21 cellular contexts compared by ENCODE assay signal in genomic region chr22:28769394-28770085, GRCh38. TPM values are rescaled to one million over a fixed set of nuclear protein-coding genes. Genes with fewer than 3 reads are reported as not detected.
DNase-seq lines count a peak whose midpoint lies in the region; ATAC-seq and TF ChIP-seq lines count a peak whose summit lies in the region.
"Had no signal": no experiment of that assay in that cellular context is flagged by ENCODE, and none has a peak within 500 bp of the region (broad histone marks: within the 10 kb centered on the region; RNA-seq: fewer than 3 reads in every experiment).

No MANE protein-coding gene starts in this region.

- no peak overlapping the region for H3K9ac ChIP-seq in neural progenitor cell
- H3K9ac ChIP-seq: BLaER1, KMS-11 had no signal

- H3K36me3 Mint-ChIP-seq in natural killer cell (peaks cover 6% of the 10 kb centered on the region), endothelial cell (ENCODE audit: low read depth, unreplicated experiment) (peaks cover 6% of the 10 kb centered on the region), neural progenitor cell (peaks cover 6% of the 10 kb centered on the region)
- H3K36me3 Mint-ChIP-seq in natural killer cell treated with Interleukin-12 subunit alpha and Interleukin-12 subunit beta and Interleukin-15 and Interleukin-18, amount 100 ng/mL, for 72 hours, result peaks cover 11% of the 10 kb centered on the region

- intact Hi-C loops in natural killer cell (cut with micrococcal nuclease) (no loop called here), head of caudate nucleus (cut with DNase I) (no loop called here)

- H3K27me3 ChIP-seq in neural progenitor cell, result no peaks in the 10 kb centered on the region
- H3K27me3 ChIP-seq: BLaER1, SJSA1 had no signal

- H2AFZ ChIP-seq in neural progenitor cell (replicated peaks), result no peak overlapping the region
- H2AFZ ChIP-seq: GM23338, PC-9 had no signal

- H3K4me3 ChIP-seq in neural progenitor cell, result no peak overlapping the region
- H3K4me3 ChIP-seq: BLaER1, GM23338, HAP-1, PC-9, SJSA1 had no signal

- no peak for DNase-seq in natural killer cell
- DNase-seq in natural killer cell treated with Interleukin-12 subunit alpha and Interleukin-12 subunit beta and Interleukin-15 and Interleukin-18, amount 100 ng/mL, for 72 hours (ENCODE audit: low spot score), result no peak
- no peak for DNase-seq in endothelial cell (ENCODE audit: low spot score)
- no peak for DNase-seq in neural progenitor cell (ENCODE audit: low spot score)
- DNase-seq in COLO668 (lab: John Stamatoyannopoulos, UW; ENCODE audit: unreplicated experiment), result no peak
- DNase-seq in head of caudate nucleus, result no peak
- DNase-seq: Caco-2; CD4-positive, alpha-beta memory T cell; HFFc6; MM.1S; NCI-H2029; NCI-H2227 treated with DMSO at 0.1 percent for 48 hours; NCI-H526 treated with DMSO at 0.1 percent for 48 hours; PC-9; Right ventricle myocardium superior had no signal

- no peak overlapping the region for H3K4me2 ChIP-seq in neural progenitor cell
- H3K4me2 ChIP-seq: BLaER1, GM23338, KMS-11, PC-9 had no signal

- H3K27ac Mint-ChIP-seq in natural killer cell (no peak overlapping the region), endothelial cell (ENCODE audit: unreplicated experiment) (peak overlapping the region; percentile 70), neural progenitor cell (peak overlapping the region; percentile 14)
- H3K27ac Mint-ChIP-seq in natural killer cell treated with Interleukin-12 subunit alpha and Interleukin-12 subunit beta and Interleukin-15 and Interleukin-18, amount 100 ng/mL, for 72 hours, result no peak overlapping the region
- H3K27ac Mint-ChIP-seq: CD4-positive, alpha-beta memory T cell; GM23338; HFFc6 had no signal

- no peaks in the 10 kb centered on the region for H3K27me3 Mint-ChIP-seq in natural killer cell (ENCODE audit: low read depth in 2 of 2)
- H3K27me3 Mint-ChIP-seq in natural killer cell treated with Interleukin-12 subunit alpha and Interleukin-12 subunit beta and Interleukin-15 and Interleukin-18, amount 100 ng/mL, for 72 hours, result no peaks in the 10 kb centered on the region
- H3K27me3 Mint-ChIP-seq in endothelial cell (ENCODE audit: unreplicated experiment), result peaks cover 1% of the 10 kb centered on the region
- peaks cover 5% of the 10 kb centered on the region for H3K27me3 Mint-ChIP-seq in neural progenitor cell (ENCODE audit: insufficient read depth, low read depth)
- H3K27me3 Mint-ChIP-seq: CD4-positive, alpha-beta memory T cell had no signal

- H3K79me2 ChIP-seq in neural progenitor cell (ENCODE audit: low read depth), result peaks cover 16% of the 10 kb centered on the region

- H3K4me1 Mint-ChIP-seq in natural killer cell (peaks cover 14 to 15% of the 10 kb centered on the region in 2 donors), endothelial cell (ENCODE audit: unreplicated experiment) (peaks cover 5% of the 10 kb centered on the region), neural progenitor cell (peaks cover 9% of the 10 kb centered on the region)
- peaks cover 16% of the 10 kb centered on the region in 2 donors for H3K4me1 Mint-ChIP-seq in natural killer cell treated with Interleukin-12 subunit alpha and Interleukin-12 subunit beta and Interleukin-15 and Interleukin-18, amount 100 ng/mL, for 72 hours (ENCODE audit: low read depth in 2 of 2)

- H3K9me3 Mint-ChIP-seq in natural killer cell (peaks cover 0 to 2% of the 10 kb centered on the region in 2 donors), endothelial cell (ENCODE audit: unreplicated experiment) (no peaks in the 10 kb centered on the region), neural progenitor cell (peaks cover 2% of the 10 kb centered on the region)
- H3K9me3 Mint-ChIP-seq in natural killer cell treated with Interleukin-12 subunit alpha and Interleukin-12 subunit beta and Interleukin-15 and Interleukin-18, amount 100 ng/mL, for 72 hours, result no peaks in the 10 kb centered on the region
- H3K9me3 Mint-ChIP-seq: CD4-positive, alpha-beta memory T cell had no signal

- H3K4me1 ChIP-seq in neural progenitor cell, result peaks cover 5% of the 10 kb centered on the region
- H3K4me1 ChIP-seq: Caco-2, HAP-1 had no signal

- H3F3A ChIP-seq in neural progenitor cell (ENCODE audit: low read depth), result peaks cover under 1% of the 10 kb centered on the region

- H3K4me3 Mint-ChIP-seq in natural killer cell (peak overlapping the region; percentile 13), endothelial cell (ENCODE audit: unreplicated experiment) (peak overlapping the region; percentile 60), neural progenitor cell (no peak overlapping the region)
- no peak overlapping the region for H3K4me3 Mint-ChIP-seq in natural killer cell treated with Interleukin-12 subunit alpha and Interleukin-12 subunit beta and Interleukin-15 and Interleukin-18, amount 100 ng/mL, for 72 hours
- H3K4me3 Mint-ChIP-seq: GM23338, HFFc6 had no signal

- TF ChIP-seq CTCF in natural killer cell (IDR thresholded peaks at IDR 0.05) (no peak), endothelial cell (IDR thresholded peaks at IDR 0.05; ENCODE audit: unreplicated experiment) (no peak), neural progenitor cell (IDR thresholded peaks at IDR 0.05) (no peak)

- H3K36me3 ChIP-seq in neural progenitor cell, result peaks cover 2% of the 10 kb centered on the region

- peaks cover 8% of the 10 kb centered on the region for H4K20me1 ChIP-seq in neural progenitor cell (ENCODE audit: low read depth)

- ATAC-seq in natural killer cell, result no peak
- ATAC-seq in natural killer cell treated with Interleukin-12 subunit alpha and Interleukin-12 subunit beta and Interleukin-15 and Interleukin-18, amount 100 ng/mL, for 72 hours, result no peak
- no peak for ATAC-seq in SK-N-SH treated with all-trans-retinoic acid at 6 μM for 48 hours
- ATAC-seq: GM23338 had no signal

- H3K27ac ChIP-seq in neural progenitor cell, result no peak overlapping the region
- H3K27ac ChIP-seq: BLaER1, KMS-11, PC-9, SJSA1 had no signal

- H3K9me3 ChIP-seq in neural progenitor cell (ENCODE audit: low read depth), result no peaks in the 10 kb centered on the region
- H3K9me3 ChIP-seq: HAP-1 had no signal

TF ChIP-seq in SK-N-SH treated with all-trans-retinoic acid at 6 μM for 48 hours, 23 proteins besides CTCF, POLR2A, EP300 and RAD21 (continues in another document):
- no peak for TF ChIP-seq TSHZ2 (CRISPR knock-in tag; IDR thresholded peaks at IDR 0.05)
- TF ChIP-seq GLIS3 (CRISPR knock-in tag; IDR thresholded peaks at IDR 0.05), result no peak
- no peak for TF ChIP-seq CREB5 (CRISPR knock-in tag; IDR thresholded peaks at IDR 0.05; ENCODE audit: low read depth)
- TF ChIP-seq ZNF8 (CRISPR knock-in tag; IDR thresholded peaks at IDR 0.05), result no peak
- TF ChIP-seq OSR1 (CRISPR knock-in tag; IDR thresholded peaks at IDR 0.05), result no peak
- TF ChIP-seq CSDC2 (CRISPR knock-in tag; IDR thresholded peaks at IDR 0.05), result no peak

RNA-seq across cellular contexts. Expression of gene CCDC117, which starts 3.0 kb away (rescaled TPM):
- total RNA-seq in natural killer cell (10 to 100 TPM; 26.3 to 26.9 (median 26.6) TPM), endothelial cell (ENCODE audit: unreplicated experiment) (21.9 TPM), neural progenitor cell (ENCODE audit: low replicate concordance) (59.1 and 80.2 TPM in 2 replicates)
- 10 to 100 TPM; 35.3 to 43.4 TPM for total RNA-seq in natural killer cell treated with Interleukin-12 subunit alpha and Interleukin-12 subunit beta and Interleukin-15 and Interleukin-18, amount 100 ng/mL, for 72 hours

RNA-seq across cellular contexts. Expression of gene HSCB, which starts 27.7 kb away (rescaled TPM):
- total RNA-seq in natural killer cell (10 to 100 TPM; 11.4 to 13.6 (median 12.3) TPM), endothelial cell (ENCODE audit: unreplicated experiment) (16.6 TPM), neural progenitor cell (ENCODE audit: low replicate concordance) (19.0 and 29.7 TPM in 2 replicates)
- total RNA-seq in natural killer cell treated with Interleukin-12 subunit alpha and Interleukin-12 subunit beta and Interleukin-15 and Interleukin-18, amount 100 ng/mL, for 72 hours, result 10 to 100 TPM; 11.8 to 22.1 TPM

RNA-seq across cellular contexts. Expression of gene CHEK2, which starts 27.9 kb away (rescaled TPM):
- total RNA-seq in natural killer cell, result 10 to 100 TPM; 10.4 to 11.8 (median 11.4) TPM
- total RNA-seq in natural killer cell treated with Interleukin-12 subunit alpha and Interleukin-12 subunit beta and Interleukin-15 and Interleukin-18, amount 100 ng/mL, for 72 hours, result 10 to 100 TPM; 28.1 to 36.2 TPM
- total RNA-seq in endothelial cell (ENCODE audit: unreplicated experiment), result 11.2 TPM
- 48.7 and 94.4 TPM in 2 replicates for total RNA-seq in neural progenitor cell (ENCODE audit: low replicate concordance)

RNA-seq across cellular contexts. Expression of gene XBP1, which starts 30.8 kb away (rescaled TPM):
- total RNA-seq in natural killer cell (100 to 1,000 TPM; 221 to 240 (median 224) TPM), endothelial cell (ENCODE audit: unreplicated experiment) (71.3 TPM), neural progenitor cell (ENCODE audit: low replicate concordance) (72.7 and 73.9 TPM in 2 replicates)
- total RNA-seq in natural killer cell treated with Interleukin-12 subunit alpha and Interleukin-12 subunit beta and Interleukin-15 and Interleukin-18, amount 100 ng/mL, for 72 hours, result 100 to 1,000 TPM; 287 to 560 TPM

Comparison
In these comparisons a context has a peak if more than half of its experiments do, and no peak if none do; other contexts are left out.
1. H3K4me3 Mint-ChIP-seq: peak in natural killer cell (single experiment) and endothelial cell (single experiment); none in natural killer cell treated with Interleukin-12 subunit alpha and Interleukin-12 subunit beta and Interleukin-15 and Interleukin-18, amount 100 ng/mL, for 72 hours (single experiment) and neural progenitor cell (single experiment).
2. H3K27ac Mint-ChIP-seq: peak in endothelial cell (single experiment) and neural progenitor cell (single experiment); none in natural killer cell (0 of 2) and natural killer cell treated with Interleukin-12 subunit alpha and Interleukin-12 subunit beta and Interleukin-15 and Interleukin-18, amount 100 ng/mL, for 72 hours (0 of 2).